Comparison of ENCODE assay signal across 1 cellular context in genomic region chr14:20612403-20612802, GRCh38.
TF ChIP-seq lines count a peak whose summit lies in the region.

No MANE protein-coding gene starts in this region.

TF ChIP-seq in GM12878, 131 proteins besides CTCF, POLR2A, EP300 and RAD21 (continued from another document):
- TF ChIP-seq SKIL (IDR thresholded peaks at IDR 0.05; ENCODE audit: low read depth, poor library complexity, severe bottlenecking) (no peak), IRF4 (IDR thresholded peaks at IDR 0.05; ENCODE audit: low read depth, low read length) (peak; percentile 58), SREBF1 (IDR thresholded peaks at IDR 0.05; ENCODE audit: low read length) (no peak), ASH2L (IDR thresholded peaks at IDR 0.05; ENCODE audit: borderline replicate concordance, low read depth) (no peak), MYC (IDR thresholded peaks at IDR 0.05; ENCODE audit: insufficient read depth, insufficient read length, insufficient replicate concordance, low read length, severe bottlenecking) (no peak), ZBTB11 (CRISPR knock-in tag; IDR thresholded peaks at IDR 0.05) (no peak), TCF3 (IDR thresholded peaks at IDR 0.05; ENCODE audit: borderline replicate concordance, insufficient read depth, low read depth, low read length) (no peak), CUX1 (IDR thresholded peaks at IDR 0.05; ENCODE audit: insufficient replicate concordance, low read depth, low read length) (no peak), RFX5 (IDR thresholded peaks at IDR 0.05; ENCODE audit: low read depth, low read length) (no peak)
TF ChIP-seq in GM12878: peak in this region for 13.
